Comparison of ENCODE assay signal across 9 cellular contexts in the genomic region with DNA sequence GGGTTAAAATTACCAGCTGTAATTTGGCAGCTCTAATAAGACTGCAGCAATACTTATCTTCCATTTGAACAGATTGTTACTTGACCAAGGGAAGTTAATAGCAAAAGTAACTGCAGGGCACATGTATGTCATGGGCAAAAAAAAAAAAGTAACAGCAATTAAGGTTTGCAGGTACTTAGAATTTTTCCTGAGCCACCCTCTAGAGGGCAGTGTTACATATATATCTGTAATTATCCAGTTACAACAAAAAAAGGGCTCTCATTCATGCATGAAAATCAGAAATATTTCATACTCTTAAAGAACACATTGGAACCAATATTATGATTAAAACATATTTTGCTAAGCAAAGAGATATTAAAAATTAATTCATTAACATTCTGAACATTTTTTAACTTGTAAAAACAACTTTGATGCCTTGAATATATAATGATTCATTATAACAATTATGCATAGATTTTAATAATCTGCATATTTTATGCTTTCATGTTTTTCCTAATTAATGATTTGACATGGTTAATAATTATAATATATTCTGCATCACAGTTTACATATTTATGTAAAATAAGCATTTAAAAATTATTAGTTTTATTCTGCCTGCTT. TPM values are rescaled to one million over a fixed set of nuclear protein-coding genes. Genes with fewer than 3 reads are reported as not detected.
DNase-seq lines count a peak whose midpoint lies in the region; ATAC-seq and TF ChIP-seq lines count a peak whose summit lies in the region.
"Had no signal": no experiment of that assay in that cellular context is flagged by ENCODE, and none has a peak within 500 bp of the region (broad histone marks: within the 10 kb centered on the region; RNA-seq: fewer than 3 reads in every experiment).

No MANE protein-coding gene starts in this region.

- dilution Hi-C loops in mammary epithelial cell (cut with HindIII; ENCODE audit: low sequenced_read_pairs), result no loop called here

- no peak overlapping the region for H2AFZ ChIP-seq in mammary epithelial cell (ENCODE audit: low read depth, low read length)

- no TSS peak for BruUV-seq in mammary epithelial cell (replicated peaks; lab: Mats Ljungman, UMichigan)

- H3K27ac ChIP-seq in mammary epithelial cell (ENCODE audit: insufficient read depth, low read depth, low read length), result no peak overlapping the region
- no peak overlapping the region for H3K27ac ChIP-seq in lung (ENCODE audit: low read depth in 1 of 2, low read length in 1 of 2)

- ATAC-seq in lung (ENCODE audit: insufficient read depth, low FRiP score) (no peak), GM21528 (IDR thresholded peaks at IDR 0.05; ENCODE audit: low FRiP score, unreplicated experiment) (no peak)
- no peak for ATAC-seq in stimulated activated naive B cell treated with anti-CD40 and anti-IgM and Interleukin-4, amounts not matched to agents 10 μg/mL and 1 μg/mL and 100 μg/mL, for 72 hours (replicated peaks)

- peak; percentile 5 for DNase-seq in activated naive CD8-positive, alpha-beta T cell treated with anti-CD3 and anti-CD28 coated beads, Interleukin-2, amount 50 U/mL, for 16 hours (ENCODE audit: low read depth, low spot score)
- DNase-seq in activated naive CD8-positive, alpha-beta T cell treated with anti-CD3 and anti-CD28 coated beads for 36 hours, result no peak
- DNase-seq in HT-29 (ENCODE audit: low spot score) (peak; percentile 64), NOMO-1 (lab: John Stamatoyannopoulos, UW; ENCODE audit: unreplicated experiment in 2 of 2) (peak; percentile 57 to 70), mammary epithelial cell (peak; percentile 30), lung (ENCODE audit: low spot score) (peak; percentile 16)
- DNase-seq in stimulated activated naive B cell treated with anti-CD40 and anti-IgM and Interleukin-4, amounts not matched to agents 10 μg/mL and 1 μg/mL and 100 μg/mL, for 72 hours, result no peak
- DNase-seq: activated naive CD8-positive, alpha-beta T cell treated with anti-CD3 and anti-CD28 coated beads, Interleukin-2, amount 10 ng/mL, durations not matched to agents 7 days and 5 days had no signal

- H3K4me3 ChIP-seq in mammary epithelial cell (replicated peaks in 1 of 3; ENCODE audit: insufficient read depth in 1 of 3, low read depth in 2 of 3, low read length in 3 of 3), result no peak overlapping the region
- H3K4me3 ChIP-seq in lung, result no peak overlapping the region

- H3K9me3 ChIP-seq in mammary epithelial cell (replicated peaks; ENCODE audit: insufficient read depth, low read length), result no peaks in the 10 kb centered on the region
- no peaks in the 10 kb centered on the region for H3K9me3 ChIP-seq in lung (ENCODE audit: control insufficient read depth in 2 of 2, insufficient read depth in 1 of 2, low read length in 1 of 2)

- CTCF ChIA-PET in mammary epithelial cell (lab: Charles Lee; ENCODE audit: low non-redundant PET), result interaction anchor here (0.9 kb wide), 1 partner anchor 15 kb away, joined by 4 read pairs; no protein-coding TSS in a partner anchor

- no peaks in the 10 kb centered on the region for H3K36me3 ChIP-seq in mammary epithelial cell (ENCODE audit: insufficient read depth, low read length)
- H3K36me3 ChIP-seq in lung (ENCODE audit: control insufficient read depth in 2 of 2, insufficient read depth in 2 of 2, low read length in 2 of 2), result peaks cover 2 to 5% of the 10 kb centered on the region in 2 donors

- H3K9me3 Mint-ChIP-seq in activated naive CD8-positive, alpha-beta T cell treated with anti-CD3 and anti-CD28 coated beads for 36 hours, result no peaks in the 10 kb centered on the region
- no peaks in the 10 kb centered on the region for H3K9me3 Mint-ChIP-seq in stimulated activated naive B cell treated with anti-CD40 and anti-IgM and Interleukin-4, amounts not matched to agents 10 μg/mL and 1 μg/mL and 100 μg/mL, for 72 hours
- H3K9me3 Mint-ChIP-seq: activated naive CD8-positive, alpha-beta T cell treated with anti-CD3 and anti-CD28 coated beads, Interleukin-2, amount 10 ng/mL, durations not matched to agents 7 days and 5 days had no signal

- no peak overlapping the region for H3K9ac ChIP-seq in mammary epithelial cell (ENCODE audit: insufficient read depth, low read length)

- H3K4me3 Mint-ChIP-seq in activated naive CD8-positive, alpha-beta T cell treated with anti-CD3 and anti-CD28 coated beads for 36 hours, result no peak overlapping the region
- H3K4me3 Mint-ChIP-seq in stimulated activated naive B cell treated with anti-CD40 and anti-IgM and Interleukin-4, amounts not matched to agents 10 μg/mL and 1 μg/mL and 100 μg/mL, for 72 hours, result no peak overlapping the region
- H3K4me3 Mint-ChIP-seq: activated naive CD8-positive, alpha-beta T cell treated with anti-CD3 and anti-CD28 coated beads, Interleukin-2, amount 10 ng/mL, durations not matched to agents 7 days and 5 days had no signal

- intact Hi-C loops in mammary epithelial cell (cut with micrococcal nuclease), result loop anchor here (2.0 to 10.0 kb wide), 2 partner anchors 52 to 70 kb away; no protein-coding TSS in a partner anchor

- H3K36me3 Mint-ChIP-seq in activated naive CD8-positive, alpha-beta T cell treated with anti-CD3 and anti-CD28 coated beads for 36 hours, result peaks cover 15% of the 10 kb centered on the region
- peaks cover 0 to 5% of the 10 kb centered on the region in 2 donors for H3K36me3 Mint-ChIP-seq in stimulated activated naive B cell treated with anti-CD40 and anti-IgM and Interleukin-4, amounts not matched to agents 10 μg/mL and 1 μg/mL and 100 μg/mL, for 72 hours

- peak; percentile 56 for TF ChIP-seq CTCF in mammary epithelial cell (conservative IDR thresholded peaks at IDR 0.05 in 1 of 2, IDR thresholded peaks at IDR 0.05 in 1 of 2; ENCODE audit: extremely low read depth in 1 of 2, insufficient read depth in 1 of 2, low read depth in 1 of 2, low read length in 2 of 2)
- TF ChIP-seq CTCF in lung (IDR thresholded peaks at IDR 0.05; ENCODE audit: control extremely low read depth, extremely low read depth), result no peak

- H3K4me2 ChIP-seq in mammary epithelial cell (ENCODE audit: insufficient read depth, low read depth, low read length), result no peak overlapping the region

- H3K27ac Mint-ChIP-seq in activated naive CD8-positive, alpha-beta T cell treated with anti-CD3 and anti-CD28 coated beads for 36 hours, result no peak overlapping the region
- H3K27ac Mint-ChIP-seq in stimulated activated naive B cell treated with anti-CD40 and anti-IgM and Interleukin-4, amounts not matched to agents 10 μg/mL and 1 μg/mL and 100 μg/mL, for 72 hours, result no peak overlapping the region
- H3K27ac Mint-ChIP-seq: activated naive CD8-positive, alpha-beta T cell treated with anti-CD3 and anti-CD28 coated beads, Interleukin-2, amount 10 ng/mL, durations not matched to agents 7 days and 5 days had no signal

- H3K27me3 Mint-ChIP-seq in activated naive CD8-positive, alpha-beta T cell treated with anti-CD3 and anti-CD28 coated beads for 36 hours, result no peaks in the 10 kb centered on the region
- H3K27me3 Mint-ChIP-seq in stimulated activated naive B cell treated with anti-CD40 and anti-IgM and Interleukin-4, amounts not matched to agents 10 μg/mL and 1 μg/mL and 100 μg/mL, for 72 hours, result no peaks in the 10 kb centered on the region
- H3K27me3 Mint-ChIP-seq: activated naive CD8-positive, alpha-beta T cell treated with anti-CD3 and anti-CD28 coated beads, Interleukin-2, amount 10 ng/mL, durations not matched to agents 7 days and 5 days had no signal

- H3K79me2 ChIP-seq in mammary epithelial cell (ENCODE audit: insufficient read depth, low read length), result peaks cover 23% of the 10 kb centered on the region

- in situ Hi-C loops in mammary epithelial cell (cut with MboI; ENCODE audit: low sequenced_read_pairs in 2 of 2), result no loop called here

- no peaks in the 10 kb centered on the region for H3K27me3 ChIP-seq in mammary epithelial cell (ENCODE audit: insufficient read depth, low read length)
- no peaks in the 10 kb centered on the region for H3K27me3 ChIP-seq in lung (ENCODE audit: control insufficient read depth, insufficient read depth)

- no peaks in the 10 kb centered on the region for H4K20me1 ChIP-seq in mammary epithelial cell (ENCODE audit: insufficient read depth, low read length)

- H3K4me1 ChIP-seq in mammary epithelial cell (ENCODE audit: insufficient read depth, low read length), result no peaks in the 10 kb centered on the region
- H3K4me1 ChIP-seq in lung (ENCODE audit: control insufficient read depth in 2 of 2, insufficient read depth in 2 of 2, low read length in 2 of 2), result no peaks in the 10 kb centered on the region

- H3K4me1 Mint-ChIP-seq in activated naive CD8-positive, alpha-beta T cell treated with anti-CD3 and anti-CD28 coated beads for 36 hours, result peaks cover 9% of the 10 kb centered on the region
- H3K4me1 Mint-ChIP-seq in stimulated activated naive B cell treated with anti-CD40 and anti-IgM and Interleukin-4, amounts not matched to agents 10 μg/mL and 1 μg/mL and 100 μg/mL, for 72 hours, result peaks cover 8 to 10% of the 10 kb centered on the region in 2 donors

RNA-seq across cellular contexts. Expression of a gene that starts 25.1 kb away (rescaled TPM):
- 10 to 100 TPM; 23.7 to 26.7 TPM for total RNA-seq in activated naive CD8-positive, alpha-beta T cell treated with anti-CD3 and anti-CD28 coated beads for 36 hours
- 34.5 and 37.7 TPM in 2 replicates for total RNA-seq in HT-29 (2014; rRNA removed; shearing (Covaris generic))
- 10 to 100 TPM; 23.3 to 43.4 TPM for total RNA-seq in mammary epithelial cell
- 9.4 TPM for polyA plus RNA-seq in mammary epithelial cell
- polyA minus RNA-seq in mammary epithelial cell, result 40.2 TPM
- total RNA-seq in lung, result 10 to 100 TPM; 56.2 to 58.6 TPM
- 10 to 100 TPM in 1 of 2 donors, 1 to 10 TPM in 1; 8.5 to 15.3 TPM for polyA plus RNA-seq in lung

Comparison
In these comparisons a context has a peak if more than half of its experiments do, and no peak if none do; other contexts are left out.
1. DNase-seq: peak in activated naive CD8-positive, alpha-beta T cell treated with anti-CD3 and anti-CD28 coated beads, Interleukin-2, amount 50 U/mL, for 16 hours (single experiment), HT-29 (single experiment), NOMO-1 (2 of 2), mammary epithelial cell (single experiment) and lung (single experiment); none in activated naive CD8-positive, alpha-beta T cell treated with anti-CD3 and anti-CD28 coated beads for 36 hours (single experiment) and stimulated activated naive B cell treated with anti-CD40 and anti-IgM and Interleukin-4, amounts not matched to agents 10 μg/mL and 1 μg/mL and 100 μg/mL, for 72 hours (single experiment).